31 cellular contexts compared by ENCODE assay signal in genomic region chr10:47294501-47294900, GRCh38. TPM values are rescaled to one million over a fixed set of nuclear protein-coding genes. Genes with fewer than 3 reads are reported as not detected.
"Had no signal": no experiment of that assay in that cellular context is flagged by ENCODE, and none has a peak within 500 bp of the region (broad histone marks: within the 10 kb centered on the region; RNA-seq: fewer than 3 reads in every experiment).

No MANE protein-coding gene starts in this region.

- H3K27ac ChIP-seq: brain microvascular endothelial cell, cardiac muscle cell, KMS-11, SJSA1 had no signal

- DNase-seq: activated CD4-positive, alpha-beta memory T cell treated with anti-CD3 and anti-CD28 coated beads for 36 hours; activated CD4-positive, alpha-beta T cell treated with anti-CD3 and anti-CD28 coated beads, Interleukin-2, amount 10 ng/mL, durations not matched to agents 7 days and 5 days; activated gamma-delta T cell treated with Interleukin-2 at 50 U/mL for 16 hours; activated naive CD4-positive, alpha-beta T cell treated with anti-CD3 and anti-CD28 coated beads, Interleukin-2, amount 10 ng/mL, durations not matched to agents 7 days and 5 days; activated naive CD8-positive, alpha-beta T cell treated with anti-CD3 and anti-CD28 coated beads for 36 hours; activated T-cell treated with anti-CD3 and anti-CD28 coated beads, Interleukin-2, amount 50 U/mL, for 4 hours; brain microvascular endothelial cell; cerebellar nuclear complex; MG63; MV-4-11; NCI-H1092 treated with DMSO at 0.1 percent for 48 hours; NCI-H1417 treated with DMSO at 0.1 percent for 48 hours; NCI-H1694; NCI-H2029; NCI-H2107; NCI-H2171 treated with DMSO at 0.1 percent for 48 hours; NCI-H226; NCI-H526; NCI-H82; RPMI8226; SHP77; T-helper 17 cell; T-helper 9 cell had no signal

- ATAC-seq: activated T-cell treated with anti-CD3 and anti-CD28 coated beads, Interleukin-2, amount 50 U/mL, for 4 hours; T-helper 17 cell; WTC11 had no signal

- H3K9me3 ChIP-seq: MG63, SJSA1 had no signal

- H3K4me1 ChIP-seq: SJSA1 had no signal

- H3K4me3 ChIP-seq: cardiac muscle cell, MG63, SJSA1 had no signal

- H3K36me3 ChIP-seq: brain microvascular endothelial cell, cardiac muscle cell, MG63, SJSA1 had no signal

RNA-seq across cellular contexts. Expression of gene GDF10, which starts 5.5 kb away (rescaled TPM):
- total RNA-seq: NCI-H460, OCI-LY7, SJSA1 had no signal

RNA-seq across cellular contexts. Expression of gene GDF2, which starts 27.8 kb away (rescaled TPM):
- total RNA-seq: activated CD4-positive, alpha-beta memory T cell treated with anti-CD3 and anti-CD28 coated beads for 36 hours; activated CD4-positive, alpha-beta T cell treated with anti-CD3 and anti-CD28 coated beads, Interleukin-2, amount 10 ng/mL, durations not matched to agents 7 days and 5 days; activated CD8-positive, alpha-beta memory T cell treated with anti-CD3 and anti-CD28 coated beads for 36 hours; activated naive CD8-positive, alpha-beta T cell treated with anti-CD3 and anti-CD28 coated beads for 36 hours; activated T-cell treated with anti-CD3 and anti-CD28 coated beads, Interleukin-2, amount 50 U/mL, for 4 hours; NCI-H460; OCI-LY7; SJSA1; T-helper 17 cell; WTC11 had no signal
- polyA plus RNA-seq: adipose tissue had no signal

RNA-seq across cellular contexts. Expression of gene RBP3, which starts 53.7 kb away (rescaled TPM):
- total RNA-seq: activated CD4-positive, alpha-beta memory T cell treated with anti-CD3 and anti-CD28 coated beads for 36 hours; activated CD4-positive, alpha-beta T cell treated with anti-CD3 and anti-CD28 coated beads, Interleukin-2, amount 10 ng/mL, durations not matched to agents 7 days and 5 days; activated CD8-positive, alpha-beta memory T cell treated with anti-CD3 and anti-CD28 coated beads for 36 hours; activated naive CD8-positive, alpha-beta T cell treated with anti-CD3 and anti-CD28 coated beads for 36 hours; activated T-cell treated with anti-CD3 and anti-CD28 coated beads, Interleukin-2, amount 50 U/mL, for 4 hours; cardiac muscle cell; NCI-H460; OCI-LY7; SJSA1; T-helper 17 cell; WTC11 had no signal
- polyA plus RNA-seq: adipose tissue, cardiac muscle cell had no signal
